Comparison of ENCODE assay signal across 1 cellular context in genomic region chr3:129160891-129161859, GRCh38.
TF ChIP-seq lines count a peak whose summit lies in the region.

Gene ISY1, minus strand, starts transcription at chr3:129161063. Its CDS starts 88 bp downstream, at chr3:129160975.

TF ChIP-seq in K562, 482 proteins besides CTCF, POLR2A, EP300 and RAD21 (continued from another document and continues in another):
- TF ChIP-seq ATF2 (CRISPR knock-in tag; IDR thresholded peaks at IDR 0.05) (no peak), EHMT2 (IDR thresholded peaks at IDR 0.05) (peak; percentile 64; the same call in 1 of the 2 replicates), FOXJ3 (CRISPR knock-in tag; IDR thresholded peaks at IDR 0.05) (no peak), RBM14 (IDR thresholded peaks at IDR 0.05; ENCODE audit: borderline replicate concordance, insufficient read depth, low read depth, low read length) (no peak), NR2C2 (CRISPR knock-in tag; IDR thresholded peaks at IDR 0.05) (peak; percentile 85), NR2C2 (tag; IDR thresholded peaks at IDR 0.05) (peak; percentile 98), NR2F6 (CRISPR knock-in tag; IDR thresholded peaks at IDR 0.05) (no peak), ZNF586 (CRISPR knock-in tag; conservative IDR thresholded peaks at IDR 0.05) (no peak), SMAD1 (IDR thresholded peaks at IDR 0.05; ENCODE audit: low read depth, low read length, partially characterized antibody) (no peak), PURB (CRISPR knock-in tag; IDR thresholded peaks at IDR 0.05; ENCODE audit: low read depth) (no peak), TBP (optimal IDR thresholded peaks at IDR 0.05; ENCODE audit: low read depth, low read length) (peak; percentile 71), GABPB1 (CRISPR knock-in tag; IDR thresholded peaks at IDR 0.05) (peak; percentile 98), ATF7 (IDR thresholded peaks at IDR 0.05) (peak; percentile 80), C11orf30 (IDR thresholded peaks at IDR 0.05; ENCODE audit: low read depth) (peak; percentile 100), MBD2 (IDR thresholded peaks at IDR 0.05; ENCODE audit: borderline replicate concordance, low read depth) (peak; percentile 68), ARID3A (IDR thresholded peaks at IDR 0.05; ENCODE audit: borderline replicate concordance, low read depth, low read length) (no peak), JUNB (CRISPR knock-in tag; conservative IDR thresholded peaks at IDR 0.05) (no peak), SPI1 (IDR thresholded peaks at IDR 0.05; ENCODE audit: borderline replicate concordance, low read depth, low read length) (no peak), ZBTB2 (IDR thresholded peaks at IDR 0.05) (0 out of 2 replicates have a peak, but pooled peaks have one; percentile 27), ZBTB49 (CRISPR knock-in tag; IDR thresholded peaks at IDR 0.05; ENCODE audit: borderline replicate concordance) (no peak), CC2D1A (IDR thresholded peaks at IDR 0.05) (no peak), HINFP (tag; conservative IDR thresholded peaks at IDR 0.05; ENCODE audit: low read depth) (peak; percentile 83), ZBTB7A (IDR thresholded peaks at IDR 0.05; ENCODE audit: borderline replicate concordance, control insufficient read depth, low read depth, low read length) (no peak), ZNF146 (CRISPR knock-in tag; IDR thresholded peaks at IDR 0.05; ENCODE audit: unreplicated experiment) (no peak), ZNF512 (tag; IDR thresholded peaks at IDR 0.05) (no peak), DLX4 (CRISPR knock-in tag; IDR thresholded peaks at IDR 0.05) (no peak), PRPF4 (IDR thresholded peaks at IDR 0.05; ENCODE audit: insufficient read depth, low read depth, low read length, poor library complexity, severe bottlenecking) (no peak), ETS2 (tag; IDR thresholded peaks at IDR 0.05; ENCODE audit: borderline replicate concordance, poor library complexity, severe bottlenecking) (no peak), CBFA2T2 (conservative IDR thresholded peaks at IDR 0.05) (no peak), ZNF609 (CRISPR knock-in tag; IDR thresholded peaks at IDR 0.05; ENCODE audit: borderline replicate concordance) (no peak), SRF (CRISPR knock-in tag; IDR thresholded peaks at IDR 0.05) (0 out of 4 replicates have a peak, but pooled peaks of 1 of the 2 experiments have one; percentile 19), ZNF280A (IDR thresholded peaks at IDR 0.05; ENCODE audit: low read depth, partially characterized antibody) (no peak), PHF8 (IDR thresholded peaks at IDR 0.05; ENCODE audit: borderline replicate concordance, low read length) (peak; percentile 74), HBP1 (CRISPR knock-in tag; IDR thresholded peaks at IDR 0.05) (no peak), HOXB6 (CRISPR knock-in tag; IDR thresholded peaks at IDR 0.05; ENCODE audit: borderline replicate concordance) (no peak)
